ENCODE assay signal across 22 cellular contexts in the genomic region with DNA sequence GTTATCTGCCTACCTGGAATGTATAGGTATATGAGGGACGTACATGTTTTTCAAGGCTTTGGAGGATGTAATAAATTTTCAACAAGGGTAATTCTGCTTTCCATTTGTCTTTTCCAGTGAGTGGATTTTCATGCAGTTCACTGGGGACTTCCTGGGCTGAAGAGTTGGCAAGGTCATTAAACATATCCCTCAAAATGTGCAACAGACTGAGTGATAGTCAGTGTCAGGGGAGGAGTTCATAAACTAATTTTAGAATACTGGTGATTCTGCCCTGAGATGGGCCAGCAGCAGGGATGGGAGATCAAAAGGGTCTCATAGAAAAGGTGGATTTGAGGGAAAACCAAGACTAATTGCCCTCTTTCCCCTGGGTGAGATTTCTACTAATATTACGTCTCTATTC.
DNase-seq lines count a peak whose midpoint lies in the region; ATAC-seq and TF ChIP-seq lines count a peak whose summit lies in the region.
"Had no signal": no experiment of that assay in that cellular context is flagged by ENCODE, and none has a peak within 500 bp of the region (broad histone marks: within the 10 kb centered on the region; RNA-seq: fewer than 3 reads in every experiment).

No MANE protein-coding gene starts in this region.

- H3K9me3 Mint-ChIP-seq in activated T-helper 1 cell treated with anti-CD3 and anti-CD28 coated beads, Interleukin-12 subunit alpha, Interleukin-12 subunit beta, Interleukin-2, Interleukin-4 antibody, amounts not matched to agents 30 ng/mL and 10 ng/mL and 1 ng/mL, durations not matched to agents 14 hours and 24 hours and 36 hours = peaks cover 7% of the 10 kb centered on the region
- peaks cover 4% of the 10 kb centered on the region for H3K9me3 Mint-ChIP-seq in activated CD8-positive, alpha-beta T cell treated with anti-CD3 and anti-CD28 coated beads, Interleukin-2, amount 10 ng/mL, durations not matched to agents 7 days and 5 days (ENCODE audit: insufficient read depth)

- H3K9me3 ChIP-seq in BLaER1 (no peaks in the 10 kb centered on the region), mesenchymal stem cell (ENCODE audit: control insufficient read depth, low read length) (no peaks in the 10 kb centered on the region)
- H3K9me3 ChIP-seq: HAP-1 had no signal

- H3K79me1 ChIP-seq in mesenchymal stem cell (replicated peaks; ENCODE audit: low read length, poor library complexity, severe bottlenecking) = no peaks in the 10 kb centered on the region

- in situ Hi-C loops in brain microvascular endothelial cell (cut with HindIII; ENCODE audit: low pct_ligation_motif_present, low sequenced_read_pairs) = no loop called here

- H4K91ac ChIP-seq in mesenchymal stem cell (ENCODE audit: low read length) = no peak overlapping the region

- H3K27me3 Mint-ChIP-seq in activated T-helper 1 cell treated with anti-CD3 and anti-CD28 coated beads, Interleukin-12 subunit alpha, Interleukin-12 subunit beta, Interleukin-2, Interleukin-4 antibody, amounts not matched to agents 30 ng/mL and 10 ng/mL and 1 ng/mL, durations not matched to agents 14 hours and 24 hours and 36 hours (ENCODE audit: insufficient read depth) = no peaks in the 10 kb centered on the region
- no peaks in the 10 kb centered on the region for H3K27me3 Mint-ChIP-seq in activated CD8-positive, alpha-beta T cell treated with anti-CD3 and anti-CD28 coated beads, Interleukin-2, amount 10 ng/mL, durations not matched to agents 7 days and 5 days (ENCODE audit: low read depth)

- H3K27ac ChIP-seq in BLaER1 (no peak overlapping the region), mesenchymal stem cell (ENCODE audit: low read length, poor library complexity, severe bottlenecking) (no peak overlapping the region), rectal smooth muscle tissue (ENCODE audit: low read depth, low read length) (peak overlapping the region; percentile 49), brain microvascular endothelial cell (no peak overlapping the region)

- H3K4me1 Mint-ChIP-seq in activated T-helper 1 cell treated with anti-CD3 and anti-CD28 coated beads, Interleukin-12 subunit alpha, Interleukin-12 subunit beta, Interleukin-2, Interleukin-4 antibody, amounts not matched to agents 30 ng/mL and 10 ng/mL and 1 ng/mL, durations not matched to agents 14 hours and 24 hours and 36 hours (ENCODE audit: low read depth) = peaks cover 64% of the 10 kb centered on the region
- H3K4me1 Mint-ChIP-seq in activated CD8-positive, alpha-beta T cell treated with anti-CD3 and anti-CD28 coated beads, Interleukin-2, amount 10 ng/mL, durations not matched to agents 7 days and 5 days (ENCODE audit: low read depth) = peaks cover 28% of the 10 kb centered on the region

- no peak for ATAC-seq in activated CD8-positive, alpha-beta T cell treated with anti-CD3 and anti-CD28 coated beads, Interleukin-2, amount 10 ng/mL, durations not matched to agents 7 days and 5 days
- ATAC-seq: K562 had no signal

- CTCF ChIA-PET in activated CD8-positive, alpha-beta T cell treated with anti-CD3 and anti-CD28 coated beads, Interleukin-2, amount 10 ng/mL, durations not matched to agents 7 days and 5 days (lab: Charles Lee) = no interaction called here

- peak overlapping the region; percentile 44 for H2BK15ac ChIP-seq in mesenchymal stem cell (ENCODE audit: low read depth, poor library complexity, severe bottlenecking)

- H3K4me2 ChIP-seq in BLaER1 (peak overlapping the region; percentile 33; the same call in 1 of the 2 replicates), mesenchymal stem cell (ENCODE audit: low read length, poor library complexity, severe bottlenecking) (no peak overlapping the region)

- H2BK120ac ChIP-seq in mesenchymal stem cell (ENCODE audit: low read depth, low read length) = no peak overlapping the region

- H3K14ac ChIP-seq in mesenchymal stem cell (ENCODE audit: low read length in 2 of 2) = no peak overlapping the region

- peak overlapping the region; percentile 3 for H3K27ac Mint-ChIP-seq in activated T-helper 1 cell treated with anti-CD3 and anti-CD28 coated beads, Interleukin-12 subunit alpha, Interleukin-12 subunit beta, Interleukin-2, Interleukin-4 antibody, amounts not matched to agents 30 ng/mL and 10 ng/mL and 1 ng/mL, durations not matched to agents 14 hours and 24 hours and 36 hours
- no peak overlapping the region for H3K27ac Mint-ChIP-seq in activated CD8-positive, alpha-beta T cell treated with anti-CD3 and anti-CD28 coated beads, Interleukin-2, amount 10 ng/mL, durations not matched to agents 7 days and 5 days

- H2BK12ac ChIP-seq in mesenchymal stem cell (ENCODE audit: low read length in 2 of 2) = peak overlapping the region; percentile 49 to 81

- H3K27me3 ChIP-seq in BLaER1 (no peaks in the 10 kb centered on the region), mesenchymal stem cell (ENCODE audit: control insufficient read depth in 1 of 2, insufficient read depth in 1 of 2, low read length in 2 of 2) (no peaks in the 10 kb centered on the region), rectal smooth muscle tissue (ENCODE audit: control insufficient read depth, insufficient read depth, low read length) (no peaks in the 10 kb centered on the region), brain microvascular endothelial cell (replicated peaks) (no peaks in the 10 kb centered on the region)

- intact Hi-C loops in activated T-helper 1 cell treated with anti-CD3 and anti-CD28 coated beads, Interleukin-12 subunit alpha, Interleukin-12 subunit beta, Interleukin-2, Interleukin-4 antibody, amounts not matched to agents 30 ng/mL and 10 ng/mL and 1 ng/mL, durations not matched to agents 14 hours and 24 hours and 36 hours (cut with micrococcal nuclease) = no loop called here

- H3K4me1 ChIP-seq in BLaER1 = peaks cover 40% of the 10 kb centered on the region
- H3K4me1 ChIP-seq in mesenchymal stem cell (ENCODE audit: control insufficient read depth, insufficient read depth, low read depth, low read length) = peaks cover 6% of the 10 kb centered on the region
- peaks cover 10% of the 10 kb centered on the region for H3K4me1 ChIP-seq in rectal smooth muscle tissue (ENCODE audit: control insufficient read depth, insufficient read depth, low read length)

- no peak overlapping the region for H3K18ac ChIP-seq in mesenchymal stem cell (ENCODE audit: low read depth in 1 of 2, low read length in 2 of 2)

- 0 out of 2 replicates have a peak, but pooled peaks cover 7% of the 10 kb centered on the region for H3K36me3 ChIP-seq in BLaER1
- no peaks in the 10 kb centered on the region for H3K36me3 ChIP-seq in mesenchymal stem cell (ENCODE audit: control insufficient read depth in 1 of 2, insufficient read depth in 2 of 2, low read depth in 1 of 2, low read length in 2 of 2)
- no peaks in the 10 kb centered on the region for H3K36me3 ChIP-seq in rectal smooth muscle tissue (ENCODE audit: control insufficient read depth, insufficient read depth, low read length)
- no peaks in the 10 kb centered on the region for H3K36me3 ChIP-seq in brain microvascular endothelial cell (replicated peaks)
- H3K36me3 ChIP-seq: HAP-1 had no signal

- no peak overlapping the region for H3K23ac ChIP-seq in mesenchymal stem cell (ENCODE audit: low read length in 2 of 2)

- POLR2A ChIA-PET in activated CD8-positive, alpha-beta T cell treated with anti-CD3 and anti-CD28 coated beads, Interleukin-2, amount 10 ng/mL, durations not matched to agents 7 days and 5 days (lab: Charles Lee) = no interaction called here

- no peak overlapping the region for H3K4me3 ChIP-seq in BLaER1
- H3K4me3 ChIP-seq in mesenchymal stem cell (ENCODE audit: insufficient read depth in 1 of 2, low read depth in 1 of 2, low read length in 2 of 2) = no peak overlapping the region
- no peak overlapping the region for H3K4me3 ChIP-seq in rectal smooth muscle tissue (ENCODE audit: low read length)
- H3K4me3 ChIP-seq in brain microvascular endothelial cell (ENCODE audit: low read depth, low read length) = no peak overlapping the region
- H3K4me3 ChIP-seq: HAP-1, K562 had no signal

- no peak overlapping the region for H2AK5ac ChIP-seq in mesenchymal stem cell (ENCODE audit: low read length, severe bottlenecking)

- H3K36me3 Mint-ChIP-seq in activated T-helper 1 cell treated with anti-CD3 and anti-CD28 coated beads, Interleukin-12 subunit alpha, Interleukin-12 subunit beta, Interleukin-2, Interleukin-4 antibody, amounts not matched to agents 30 ng/mL and 10 ng/mL and 1 ng/mL, durations not matched to agents 14 hours and 24 hours and 36 hours (ENCODE audit: low read depth) = peaks cover 72% of the 10 kb centered on the region
- peaks cover 8% of the 10 kb centered on the region for H3K36me3 Mint-ChIP-seq in activated CD8-positive, alpha-beta T cell treated with anti-CD3 and anti-CD28 coated beads, Interleukin-2, amount 10 ng/mL, durations not matched to agents 7 days and 5 days (ENCODE audit: low read depth)
- H3K36me3 Mint-ChIP-seq: CD14-positive monocyte had no signal

- H2BK5ac ChIP-seq in mesenchymal stem cell (ENCODE audit: low read depth, low read length, poor library complexity, severe bottlenecking) = no peak overlapping the region

- no peaks in the 10 kb centered on the region for H4K20me1 ChIP-seq in BLaER1

- H3K4me3 Mint-ChIP-seq in activated T-helper 1 cell treated with anti-CD3 and anti-CD28 coated beads, Interleukin-12 subunit alpha, Interleukin-12 subunit beta, Interleukin-2, Interleukin-4 antibody, amounts not matched to agents 30 ng/mL and 10 ng/mL and 1 ng/mL, durations not matched to agents 14 hours and 24 hours and 36 hours = no peak overlapping the region
- no peak overlapping the region for H3K4me3 Mint-ChIP-seq in activated CD8-positive, alpha-beta T cell treated with anti-CD3 and anti-CD28 coated beads, Interleukin-2, amount 10 ng/mL, durations not matched to agents 7 days and 5 days
- H3K4me3 Mint-ChIP-seq: CD14-positive monocyte had no signal

- no peak overlapping the region for H4K8ac ChIP-seq in mesenchymal stem cell (ENCODE audit: low read length)

- no peak for DNase-seq in activated T-helper 1 cell treated with anti-CD3 and anti-CD28 coated beads, Interleukin-12 subunit alpha, Interleukin-12 subunit beta, Interleukin-2, Interleukin-4 antibody, amounts not matched to agents 30 ng/mL and 10 ng/mL and 1 ng/mL, durations not matched to agents 14 hours and 24 hours and 36 hours (ENCODE audit: low spot score)
- DNase-seq in mesenchymal stem cell (no peak), brain microvascular endothelial cell (no peak), NCI-H446 (lab: John Stamatoyannopoulos, UW) (no peak), SW 1271 (lab: John Stamatoyannopoulos, UW) (no peak)
- DNase-seq in activated CD8-positive, alpha-beta T cell treated with anti-CD3 and anti-CD28 coated beads, Interleukin-2, amount 10 ng/mL, durations not matched to agents 7 days and 5 days = no peak
- DNase-seq: AML-193, EL, GF-D8, MM.1S, NCI-H1092, NCI-H1436, NCI-H187 treated with DMSO at 0.1 percent for 48 hours, NCI-H2227 treated with DMSO at 0.1 percent for 48 hours, NCI-H524 treated with DMSO at 0.1 percent for 48 hours, NCI-H82, SIG-M5 had no signal

- no peak overlapping the region for H2AFZ ChIP-seq in mesenchymal stem cell (ENCODE audit: low read depth, low read length)

- TF ChIP-seq CTCF in brain microvascular endothelial cell (IDR thresholded peaks at IDR 0.05; ENCODE audit: low read depth, low read length, missing control alignments) = no peak

- WGBS in mesenchymal stem cell = 87% methylated on average over 2 of the region's 2 CpGs

- H3K4ac ChIP-seq in mesenchymal stem cell (ENCODE audit: low read depth in 1 of 2, low read length in 2 of 2) = peak overlapping the region; percentile 1 to 66

- H3K9ac ChIP-seq in BLaER1 = no peak overlapping the region
- H3K9ac ChIP-seq in mesenchymal stem cell (ENCODE audit: low read length) = no peak overlapping the region
- H3K9ac ChIP-seq in rectal smooth muscle tissue (ENCODE audit: low read length) = no peak overlapping the region
